Comparison of ENCODE assay signal across 12 cellular contexts in genomic region chr19:17842663-17843313, GRCh38. TPM values are rescaled to one million over a fixed set of nuclear protein-coding genes. Genes with fewer than 3 reads are reported as not detected.
DNase-seq lines count a peak whose midpoint lies in the region; ATAC-seq and TF ChIP-seq lines count a peak whose summit lies in the region.
"Had no signal": no experiment of that assay in that cellular context is flagged by ENCODE, and none has a peak within 500 bp of the region (broad histone marks: within the 10 kb centered on the region; RNA-seq: fewer than 3 reads in every experiment).

No MANE protein-coding gene starts in this region.

- no peaks in the 10 kb centered on the region for H3K79me1 ChIP-seq in neuronal stem cell (ENCODE audit: low read depth, low read length)

- H3K9ac ChIP-seq in neuronal stem cell (ENCODE audit: low read depth, low read length, poor library complexity) = peak overlapping the region; percentile 89

- H3K27ac ChIP-seq in esophagus muscularis mucosa (replicated peaks in 1 of 4) (peak overlapping the region in 2 of 4 donors; percentile 13 to 43), neuronal stem cell (replicated peaks; ENCODE audit: low read length) (no peak overlapping the region)
- H3K27ac ChIP-seq: body of pancreas, uterus had no signal

- H3K4ac ChIP-seq in neuronal stem cell (ENCODE audit: low read length) = no peak overlapping the region

- peak overlapping the region; percentile 7 for H2BK15ac ChIP-seq in neuronal stem cell (ENCODE audit: low read length)

- H2BK12ac ChIP-seq in neuronal stem cell (ENCODE audit: low read length) = peak overlapping the region; percentile 93

- H4K91ac ChIP-seq in neuronal stem cell (ENCODE audit: low read depth, low read length, poor library complexity) = no peak overlapping the region

- peak overlapping the region; percentile 90 for H3K14ac ChIP-seq in neuronal stem cell (ENCODE audit: low read length)

- peaks cover 0 to 92% (median 14%) of the 10 kb centered on the region in 4 donors for H3K27me3 ChIP-seq in esophagus muscularis mucosa
- peaks cover 0 to 33% (median 2%) of the 10 kb centered on the region in 3 experiments for H3K27me3 ChIP-seq in neuronal stem cell (ENCODE audit: control insufficient read depth in 3 of 3, insufficient read depth in 3 of 3, low read depth in 1 of 3, low read length in 3 of 3)
- H3K27me3 ChIP-seq: body of pancreas, neutrophil, uterus had no signal

- WGBS in esophagus muscularis mucosa = 55% methylated on average over 7 of the region's 21 CpGs
- WGBS in neuronal stem cell (ENCODE audit: extremely low coverage in 2 of 2, insufficient read length in 2 of 2, insufficient replicate concordance in 1 of 2), 2 donors = no CpG with 5 or more reads among the region's 21 CpGs

- H3K4me1 ChIP-seq in esophagus muscularis mucosa (peaks cover 4 to 36% (median 24%) of the 10 kb centered on the region in 4 donors), neuronal stem cell (ENCODE audit: control insufficient read depth in 2 of 2, insufficient read depth in 1 of 2, low read depth in 1 of 2, low read length in 2 of 2) (peaks cover 6 to 10% of the 10 kb centered on the region in 2 donors)
- H3K4me1 ChIP-seq: uterus had no signal

- intact Hi-C loops in esophagus muscularis mucosa (cut with DNase I) = no loop called here

- DNase-seq in AG09309 (ENCODE audit: low read depth) (no peak), RKO (ENCODE audit: low spot score) (peak; percentile 49), esophagus muscularis mucosa (ENCODE audit: extremely low spot score) (no peak), neuronal stem cell (ENCODE audit: low spot score) (no peak), hepatic stellate cell (ENCODE audit: low spot score) (no peak), NCI-H146 treated with DMSO at 0.1 percent for 48 hours (lab: John Stamatoyannopoulos, UW; ENCODE audit: unreplicated experiment) (no peak)
- no peak for DNase-seq in effector CD4-positive, alpha-beta T cell

- H2AFZ ChIP-seq in neuronal stem cell (ENCODE audit: low read length) = peak overlapping the region; percentile 97

- H2BK5ac ChIP-seq in neuronal stem cell (ENCODE audit: low read length) = no peak overlapping the region

- ATAC-seq in GM18498 (IDR thresholded peaks at IDR 0.05; ENCODE audit: unreplicated experiment) = no peak

- H3K36me3 ChIP-seq in esophagus muscularis mucosa (peaks cover 0 to 5% (median 2%) of the 10 kb centered on the region in 4 donors), neuronal stem cell (replicated peaks in 1 of 2; ENCODE audit: control insufficient read depth in 2 of 2, insufficient read depth in 2 of 2, low read length in 2 of 2) (no peaks in the 10 kb centered on the region)
- H3K36me3 ChIP-seq: uterus had no signal

- no peak overlapping the region for H4K8ac ChIP-seq in neuronal stem cell (ENCODE audit: low read depth, low read length)

- peak overlapping the region; percentile 88 for H2BK120ac ChIP-seq in neuronal stem cell (ENCODE audit: low read depth, low read length)

- H3K18ac ChIP-seq in neuronal stem cell (ENCODE audit: low read length) = peak overlapping the region; percentile 99

- no peak for TF ChIP-seq POLR2A in esophagus muscularis mucosa (IDR thresholded peaks at IDR 0.05; ENCODE audit: low read depth)

- no peak for TF ChIP-seq EP300 in esophagus muscularis mucosa (IDR thresholded peaks at IDR 0.05)

- H2AK5ac ChIP-seq in neuronal stem cell (ENCODE audit: low read depth, low read length) = peak overlapping the region; percentile 99

- TF ChIP-seq CTCF in AG09309 (IDR thresholded peaks at IDR 0.05; ENCODE audit: control insufficient read depth, insufficient read depth, low read depth, low read length, missing control alignments) (no peak), esophagus muscularis mucosa (IDR thresholded peaks at IDR 0.05) (no peak)

- H3K4me3 ChIP-seq in AG09309 (ENCODE audit: control insufficient read depth, low read depth, low read length) (peak overlapping the region; percentile 13; the same call in 1 of the 2 replicates), esophagus muscularis mucosa (peak overlapping the region; percentile 28 to 53 (median 35)), neuronal stem cell (ENCODE audit: low read length in 2 of 2) (peak overlapping the region; percentile 39 to 77)
- H3K4me3 ChIP-seq: body of pancreas had no signal

- H3K9me3 ChIP-seq in esophagus muscularis mucosa (no peaks in the 10 kb centered on the region), neuronal stem cell (replicated peaks in 1 of 2; ENCODE audit: control insufficient read depth in 2 of 2, insufficient read depth in 1 of 2, low read depth in 1 of 2, low read length in 2 of 2) (no peaks in the 10 kb centered on the region)
- H3K9me3 ChIP-seq: body of pancreas, neutrophil, uterus had no signal

- peak overlapping the region; percentile 95 for H3K23ac ChIP-seq in neuronal stem cell (ENCODE audit: low read depth, low read length, poor library complexity)

- H3K4me2 ChIP-seq in neuronal stem cell (ENCODE audit: insufficient read depth, low read length, poor library complexity, severe bottlenecking) = peak overlapping the region; percentile 85

RNA-seq across cellular contexts. Expression of gene JAK3, which starts 5.0 kb away (rescaled TPM):
- total RNA-seq in esophagus muscularis mucosa = 1 to 10 TPM; 2.1 to 8.9 (median 3.4) TPM
- polyA plus RNA-seq in neuronal stem cell (2013, experiment 1 of 2) = 3.2 TPM
- polyA plus RNA-seq in neuronal stem cell (2013, experiment 2 of 2) = 3.3 TPM

RNA-seq across cellular contexts. Expression of gene RPL18A, which starts 16.9 kb away (rescaled TPM):
- total RNA-seq in esophagus muscularis mucosa = 1,000 to 10,000 TPM; 1,042 to 1,624 (median 1,374) TPM
- polyA plus RNA-seq in neuronal stem cell (2013, experiment 1 of 2) = 3,857 TPM
- polyA plus RNA-seq in neuronal stem cell (2013, experiment 2 of 2) = 3,701 TPM

RNA-seq across cellular contexts. Expression of gene INSL3, which starts 21.5 kb away (rescaled TPM):
- total RNA-seq in esophagus muscularis mucosa = not detected
- polyA plus RNA-seq in neuronal stem cell (2013, experiment 1 of 2) = 2.2 TPM
- 1.8 TPM for polyA plus RNA-seq in neuronal stem cell (2013, experiment 2 of 2)
- total RNA-seq: body of pancreas, M059J, uterus had no signal

RNA-seq across cellular contexts. Expression of gene SLC5A5, which starts 29.0 kb away (rescaled TPM):
- total RNA-seq in esophagus muscularis mucosa = under 1 TPM in 1 of 4 donors, not detected in 3; 0.17 TPM
- 0.08 TPM for polyA plus RNA-seq in neuronal stem cell (2013, experiment 1 of 2)
- 0.19 TPM for polyA plus RNA-seq in neuronal stem cell (2013, experiment 2 of 2)
- total RNA-seq: body of pancreas, M059J, uterus had no signal

RNA-seq across cellular contexts. Expression of gene B3GNT3, which starts 47.9 kb away (rescaled TPM):
- total RNA-seq in esophagus muscularis mucosa = under 1 TPM; 0.33 to 0.84 (median 0.62) TPM
- polyA plus RNA-seq in neuronal stem cell (2013, experiment 1 of 2) = 0.03 TPM
- polyA plus RNA-seq in neuronal stem cell (2013, experiment 2 of 2) = not detected
